13 cellular contexts compared by ENCODE assay signal in genomic region chr2:237209885-237210284, GRCh38.
"Had no signal": no experiment of that assay in that cellular context is flagged by ENCODE, and none has a peak within 500 bp of the region (broad histone marks: within the 10 kb centered on the region; RNA-seq: fewer than 3 reads in every experiment).

No MANE protein-coding gene starts in this region.

- ATAC-seq: left ventricle myocardium superior; natural killer cell treated with Interleukin-12 subunit alpha and Interleukin-12 subunit beta and Interleukin-15 and Interleukin-18, amount 100 ng/mL, for 72 hours; right lobe of liver had no signal

- H3K27me3 ChIP-seq: brain microvascular endothelial cell, right lobe of liver, stomach had no signal

- H3K27ac ChIP-seq: brain microvascular endothelial cell, right lobe of liver had no signal

- H3K9me3 ChIP-seq: prostate gland, right lobe of liver, stomach had no signal

- H3K4me1 ChIP-seq: prostate gland, right lobe of liver had no signal

- H3K4me3 ChIP-seq: prostate gland, right lobe of liver, stomach had no signal

- H3K36me3 ChIP-seq: brain microvascular endothelial cell, prostate gland, right lobe of liver, stomach had no signal

- DNase-seq: activated CD4-positive, alpha-beta T cell treated with anti-CD3 and anti-CD28 coated beads, Interleukin-2, amount 10 ng/mL, durations not matched to agents 7 days and 5 days; activated naive CD8-positive, alpha-beta T cell treated with anti-CD3 and anti-CD28 coated beads for 36 hours; brain microvascular endothelial cell; cerebellar nuclear complex; effector memory CD4-positive, alpha-beta T cell; left ventricle myocardium superior; mesendoderm; nucleus accumbens; right lobe of liver; stimulated activated CD4-positive, alpha-beta T cell treated with anti-CD3 and anti-CD28 coated beads, Interleukin-1b, Interleukin-23, amount 100 ng/mL, for 48 hours; stomach had no signal
